ENCODE assay signal across 8 cellular contexts in genomic region chr3:28349397-28350000, GRCh38. TPM values are rescaled to one million over a fixed set of nuclear protein-coding genes. Genes with fewer than 3 reads are reported as not detected.
DNase-seq lines count a peak whose midpoint lies in the region; TF ChIP-seq lines count a peak whose summit lies in the region.

No MANE protein-coding gene starts in this region.

- H3K27ac ChIP-seq in iPS-20b (ENCODE audit: low read length) (peak overlapping the region; percentile 44), stomach (peak overlapping the region; percentile 97 to 100 (median 99))

- H3K36me3 Mint-ChIP-seq in IgD-negative memory B cell = peaks cover 7% of the 10 kb centered on the region
- peaks cover 48% of the 10 kb centered on the region for H3K36me3 Mint-ChIP-seq in activated naive CD8-positive, alpha-beta T cell treated with anti-CD3 and anti-CD28 coated beads for 36 hours

- DNase-seq in NCI-H2196 (lab: John Stamatoyannopoulos, UW; ENCODE audit: unreplicated experiment) (peak; percentile 50), NCI-H2196 treated with DMSO at 0.1 percent for 48 hours (lab: John Stamatoyannopoulos, UW; ENCODE audit: unreplicated experiment) (no peak), stomach (no peak), putamen (ENCODE audit: low spot score) (no peak), erythroblast (lab: John Stamatoyannopoulos, UW) (no peak)
- DNase-seq in activated naive CD8-positive, alpha-beta T cell treated with anti-CD3 and anti-CD28 coated beads for 36 hours = no peak

- peaks cover 27 to 36% (median 32%) of the 10 kb centered on the region in 3 donors for H3K4me1 Mint-ChIP-seq in IgD-negative memory B cell
- peaks cover 36% of the 10 kb centered on the region for H3K4me1 Mint-ChIP-seq in activated naive CD8-positive, alpha-beta T cell treated with anti-CD3 and anti-CD28 coated beads for 36 hours

- intact Hi-C loops in stomach (cut with DNase I; ENCODE audit: low total_unique reads) = no loop called here

- peaks cover 11% of the 10 kb centered on the region; the same call in 1 of the 2 replicates for H3K9me3 ChIP-seq in iPS-20b (ENCODE audit: insufficient read depth, low read depth, low read length)
- peaks cover 0 to 26% (median 10%) of the 10 kb centered on the region in 4 donors for H3K9me3 ChIP-seq in stomach

- 10 to 21% (median 16%) methylated on average over 16 of the region's 16 CpGs for WGBS in stomach, 5 donors

- H3K27ac Mint-ChIP-seq in IgD-negative memory B cell = peak overlapping the region; percentile 97 to 99 (median 99)
- H3K27ac Mint-ChIP-seq in activated naive CD8-positive, alpha-beta T cell treated with anti-CD3 and anti-CD28 coated beads for 36 hours = peak overlapping the region; percentile 98

- H3K27me3 Mint-ChIP-seq in IgD-negative memory B cell = no peaks in the 10 kb centered on the region
- no peaks in the 10 kb centered on the region for H3K27me3 Mint-ChIP-seq in activated naive CD8-positive, alpha-beta T cell treated with anti-CD3 and anti-CD28 coated beads for 36 hours

- TF ChIP-seq POLR2A in stomach (IDR thresholded peaks at IDR 0.05) (no peak), erythroblast (IDR thresholded peaks at IDR 0.05; ENCODE audit: low read length) (no peak)

- peaks cover 5% of the 10 kb centered on the region; the same call in 1 of the 2 replicates for H3K36me3 ChIP-seq in iPS-20b (ENCODE audit: insufficient read depth, low read depth, low read length)
- peaks cover 4 to 25% (median 8%) of the 10 kb centered on the region in 4 donors for H3K36me3 ChIP-seq in stomach

- peak overlapping the region; percentile 91 to 99 (median 97) for H3K4me3 Mint-ChIP-seq in IgD-negative memory B cell
- H3K4me3 Mint-ChIP-seq in activated naive CD8-positive, alpha-beta T cell treated with anti-CD3 and anti-CD28 coated beads for 36 hours = peak overlapping the region; percentile 93

- TF ChIP-seq CTCF in stomach (IDR thresholded peaks at IDR 0.05) = no peak

- TF ChIP-seq EP300 in stomach (IDR thresholded peaks at IDR 0.05) = no peak

- peaks cover 9% of the 10 kb centered on the region for H3K4me1 ChIP-seq in iPS-20b (ENCODE audit: insufficient read depth, low read length)
- H3K4me1 ChIP-seq in stomach = peaks cover 17 to 47% (median 33%) of the 10 kb centered on the region in 4 donors

- peaks cover 0 to 8% (median 8%) of the 10 kb centered on the region in 3 donors for H3K9me3 Mint-ChIP-seq in IgD-negative memory B cell
- peaks cover 15% of the 10 kb centered on the region for H3K9me3 Mint-ChIP-seq in activated naive CD8-positive, alpha-beta T cell treated with anti-CD3 and anti-CD28 coated beads for 36 hours

- peak overlapping the region; percentile 82; the same call in 1 of the 2 replicates for H3K9ac ChIP-seq in iPS-20b (ENCODE audit: low read depth, low read length)

- peak overlapping the region; percentile 90 for H3K4me3 ChIP-seq in iPS-20b (ENCODE audit: low read length)
- H3K4me3 ChIP-seq in stomach = peak overlapping the region; percentile 63 to 78 (median 72)

- no peaks in the 10 kb centered on the region for H3K27me3 ChIP-seq in iPS-20b (ENCODE audit: insufficient read depth, low read length)
- no peaks in the 10 kb centered on the region for H3K27me3 ChIP-seq in stomach

RNA-seq across cellular contexts. Expression of gene AZI2, which starts 0.9 kb away (rescaled TPM):
- polyA plus RNA-seq in IgD-negative memory B cell = 19.7 TPM
- total RNA-seq in activated naive CD8-positive, alpha-beta T cell treated with anti-CD3 and anti-CD28 coated beads for 36 hours = 10 to 100 TPM; 38.3 to 42.0 TPM
- total RNA-seq in stomach = 100 to 1,000 TPM in 1 of 5 donors, 10 to 100 TPM in 3, 1 to 10 TPM in 1; 7.0 to 424 (median 74.7) TPM
- 10 to 100 TPM; 26.5 to 93.6 (median 34.9) TPM for polyA plus RNA-seq in stomach

RNA-seq across cellular contexts. Expression of gene ZCWPW2, which starts 1.0 kb away (rescaled TPM):
- polyA plus RNA-seq in IgD-negative memory B cell (0.19 TPM), stomach (under 1 TPM; 0.61 to 0.88 (median 0.62) TPM)
- under 1 TPM; 0.19 to 0.32 TPM for total RNA-seq in activated naive CD8-positive, alpha-beta T cell treated with anti-CD3 and anti-CD28 coated beads for 36 hours
- 1 to 10 TPM in 3 of 5 donors, under 1 TPM in 1, not detected in 1; 0.29 to 9.4 (median 1.7) TPM for total RNA-seq in stomach
